8 cellular contexts compared by ENCODE assay signal in genomic region chr12:3407723-3408122, GRCh38.
"Had no signal": no experiment of that assay in that cellular context is flagged by ENCODE, and none has a peak within 500 bp of the region (broad histone marks: within the 10 kb centered on the region; RNA-seq: fewer than 3 reads in every experiment).

No MANE protein-coding gene starts in this region.

- ATAC-seq: GM12878 had no signal

- H3K4me3 ChIP-seq: GM12878 had no signal

- DNase-seq: GDM1, GF-D8 had no signal

- FAIRE-seq: G401.6, GM12878, GM12891, GM12892, GM18507, GM19239 had no signal
